In the genomic region with DNA sequence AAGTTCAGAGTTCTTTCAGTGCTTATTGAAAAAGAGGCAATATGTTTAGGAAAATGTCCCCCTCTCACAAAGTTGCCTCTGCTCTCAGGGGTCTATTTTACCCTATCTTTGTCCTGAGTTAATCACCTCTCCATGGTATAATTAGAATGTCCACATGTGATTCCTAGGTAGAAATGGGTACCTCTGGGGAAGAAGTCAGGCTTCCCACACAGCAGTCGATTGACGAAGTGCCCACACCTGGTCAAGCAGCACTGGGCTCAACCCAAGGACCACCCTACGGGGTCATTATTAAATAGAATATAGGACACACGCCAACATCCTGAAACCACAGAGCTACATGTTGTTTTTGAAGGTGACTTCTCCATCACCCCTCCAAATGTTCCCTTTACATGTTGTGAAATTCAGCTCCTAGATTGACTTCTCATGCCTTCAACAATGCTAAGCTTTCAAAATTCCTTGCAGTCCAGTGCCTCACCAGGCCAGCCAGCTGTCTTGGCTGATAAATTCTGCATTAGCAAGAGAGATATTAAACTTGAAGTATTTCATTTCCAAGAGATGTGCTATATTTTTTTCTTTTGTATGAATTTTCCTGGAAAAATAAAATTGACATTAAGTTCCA, we compare ENCODE assay signal across 28 cellular contexts. TPM values are rescaled to one million over a fixed set of nuclear protein-coding genes. Genes with fewer than 3 reads are reported as not detected.
"Had no signal": no experiment of that assay in that cellular context is flagged by ENCODE, and none has a peak within 500 bp of the region (broad histone marks: within the 10 kb centered on the region; RNA-seq: fewer than 3 reads in every experiment).

No MANE protein-coding gene starts in this region.

- DNase-seq: activated CD4-positive, alpha-beta memory T cell treated with anti-CD3 and anti-CD28 coated beads for 36 hours; activated CD4-positive, alpha-beta T cell treated with anti-CD3 and anti-CD28 coated beads for 36 hours; activated CD4-positive, alpha-beta T cell treated with anti-CD3 and anti-CD28 coated beads, Interleukin-2, amount 10 ng/mL, durations not matched to agents 24 days and 14 days; activated CD4-positive, CD25-positive, alpha-beta regulatory T cell; activated CD4-positive, CD25-positive, alpha-beta regulatory T cell treated with anti-CD3 and anti-CD28 coated beads, Interleukin-2, amount 50 U/mL, for 72 hours; activated CD8-positive, alpha-beta memory T cell treated with anti-CD3 and anti-CD28 coated beads, Interleukin-2, amount 10 ng/mL, durations not matched to agents 7 days and 5 days; activated CD8-positive, alpha-beta memory T cell treated with anti-CD3 and anti-CD28 coated beads, Interleukin-2, amount 50 U/mL, for 4 hours; activated CD8-positive, alpha-beta T cell treated with anti-CD3 and anti-CD28 coated beads, Interleukin-2, amount 10 ng/mL, durations not matched to agents 7 days and 5 days; activated effector memory CD4-positive, alpha-beta T cell treated with anti-CD3 and anti-CD28 coated beads, Interleukin-2, amount 50 U/mL, for 16 hours; activated naive CD4-positive, alpha-beta T cell treated with anti-CD3 and anti-CD28 coated beads for 36 hours; activated naive CD8-positive, alpha-beta T cell treated with anti-CD3 and anti-CD28 coated beads for 36 hours; activated naive CD8-positive, alpha-beta T cell treated with anti-CD3 and anti-CD28 coated beads, Interleukin-2, amount 50 U/mL, for 24 hours; activated T-cell treated with anti-CD3 and anti-CD28 coated beads, Interleukin-2, amount 50 U/mL, for 1 hour; activated T-cell treated with anti-CD3 and anti-CD28 coated beads, Interleukin-2, amount 50 U/mL, for 48 hours; adrenal gland; central memory CD4-positive, alpha-beta T cell; cerebellar nuclear complex; colonic mucosa; effector CD8-positive, alpha-beta T cell; foreskin fibroblast; head of caudate nucleus; T-helper 17 cell; T1000; WERI-Rb-1 had no signal

- H3K4me3 ChIP-seq: adrenal gland, ascending aorta, breast epithelium, cardiac muscle cell, colonic mucosa had no signal

- ATAC-seq: activated CD4-positive, alpha-beta T cell treated with anti-CD3 and anti-CD28 coated beads for 36 hours; activated CD8-positive, alpha-beta memory T cell treated with anti-CD3 and anti-CD28 coated beads, Interleukin-2, amount 10 ng/mL, durations not matched to agents 7 days and 5 days; activated CD8-positive, alpha-beta T cell treated with anti-CD3 and anti-CD28 coated beads, Interleukin-2, amount 10 ng/mL, durations not matched to agents 7 days and 5 days; activated naive CD8-positive, alpha-beta T cell treated with anti-CD3 and anti-CD28 coated beads, Interleukin-2, amount 50 U/mL, for 24 hours; T-helper 17 cell had no signal

- H3K27ac ChIP-seq: ascending aorta, breast epithelium, cardiac muscle cell, colonic mucosa, epithelial cell of prostate, WERI-Rb-1 had no signal

- H3K9me3 ChIP-seq: adrenal gland, ascending aorta, breast epithelium, colonic mucosa had no signal

- H3K4me1 ChIP-seq: adrenal gland, ascending aorta, breast epithelium, colonic mucosa had no signal

- H3K36me3 ChIP-seq: adrenal gland, ascending aorta, breast epithelium, cardiac muscle cell, colonic mucosa, WERI-Rb-1 had no signal

- H3K27me3 ChIP-seq: adrenal gland, ascending aorta, cardiac muscle cell, colonic mucosa had no signal

RNA-seq across cellular contexts. Expression of a gene that starts 43.6 kb away (rescaled TPM):
- total RNA-seq: activated CD8-positive, alpha-beta T cell treated with anti-CD3 and anti-CD28 coated beads, Interleukin-2, amount 10 ng/mL, durations not matched to agents 7 days and 5 days; activated naive CD4-positive, alpha-beta T cell treated with anti-CD3 and anti-CD28 coated beads for 36 hours had no signal
